ENCODE assay signal across 9 cellular contexts in the genomic region with DNA sequence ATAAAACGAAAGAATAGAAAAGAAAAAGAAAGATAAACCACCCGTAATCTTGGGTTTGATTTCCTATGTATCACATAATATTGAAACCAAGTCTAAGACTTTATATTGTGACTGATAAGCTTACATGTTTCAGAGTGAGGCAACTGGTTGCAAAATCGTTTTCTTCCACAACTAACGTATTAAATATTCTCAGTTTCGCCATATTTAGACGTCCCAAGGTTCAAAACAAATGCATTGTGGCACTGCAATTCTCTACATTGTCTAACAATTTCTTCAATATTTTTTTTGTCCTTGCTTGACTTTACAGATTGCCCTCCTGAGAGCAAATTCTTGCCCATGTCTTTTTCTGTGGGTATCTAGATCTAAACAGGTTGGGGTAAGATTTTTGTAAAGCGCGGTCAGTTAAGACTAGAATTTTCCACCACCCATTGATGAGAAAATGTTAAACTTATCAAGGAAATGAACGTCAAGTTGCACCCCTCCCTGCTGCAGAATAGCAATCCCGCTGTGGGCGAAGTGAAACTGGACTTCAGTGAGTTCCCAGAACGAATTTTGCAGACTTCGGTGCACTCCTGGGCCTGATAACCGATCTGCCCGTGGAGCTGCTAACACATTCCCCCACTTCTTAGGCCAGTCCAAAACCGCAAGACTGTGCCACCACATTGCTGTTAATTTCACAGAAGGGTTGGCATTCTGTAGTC. TPM values are rescaled to one million over a fixed set of nuclear protein-coding genes. Genes with fewer than 3 reads are reported as not detected.
DNase-seq lines count a peak whose midpoint lies in the region; ATAC-seq, FAIRE-seq and TF ChIP-seq lines count a peak whose summit lies in the region.
"Had no signal": no experiment of that assay in that cellular context is flagged by ENCODE, and none has a peak within 500 bp of the region (broad histone marks: within the 10 kb centered on the region; RNA-seq: fewer than 3 reads in every experiment).

No MANE protein-coding gene starts in this region.

- no peaks in the 10 kb centered on the region for H3K9me3 Mint-ChIP-seq in nephron

- peak overlapping the region; percentile 91 for H3K4me3 ChIP-seq in BE2C (ENCODE audit: low read depth, low read length)
- H3K4me3 ChIP-seq in NB4 (ENCODE audit: low read depth, low read length): peak overlapping the region; percentile 39
- peak overlapping the region; percentile 30 for H3K4me3 ChIP-seq in endocrine pancreas (ENCODE audit: control insufficient read depth, insufficient read depth, low read length)

- H3K36me3 ChIP-seq in BE2C (peaks cover 64% of the 10 kb centered on the region), endocrine pancreas (ENCODE audit: control insufficient read depth, insufficient read depth, low read length) (peaks cover 2% of the 10 kb centered on the region)

- no peak for FAIRE-seq in HTR-8/SVneo (lab: Jason Lieb, UNC)

- peak overlapping the region; percentile 97 to 98 (median 97) for H3K27ac Mint-ChIP-seq in nephron

- TF ChIP-seq CTCF in BE2C (IDR thresholded peaks at IDR 0.05; ENCODE audit: low read depth, low read length) (no peak), NB4 (IDR thresholded peaks at IDR 0.05; ENCODE audit: low read depth, low read length) (no peak), nephron (IDR thresholded peaks at IDR 0.05; ENCODE audit: unreplicated experiment in 3 of 3) (no peak)

- DNase-seq in BE2C: no peak
- DNase-seq in NB4 (ENCODE audit: low read depth): peak; percentile 25
- DNase-seq in NCI-H526 treated with DMSO at 0.1 percent for 48 hours (lab: John Stamatoyannopoulos, UW): no peak
- DNase-seq in HTR-8/SVneo (ENCODE audit: insufficient read length, low spot score): no peak
- DNase-seq: DND-41 had no signal

- peak overlapping the region; percentile 91 to 98 (median 96) for H3K4me3 Mint-ChIP-seq in nephron

- peaks cover 54% of the 10 kb centered on the region for H3K36me3 Mint-ChIP-seq in nephron (ENCODE audit: low read depth)

- no peak overlapping the region for H3K9ac ChIP-seq in endocrine pancreas (ENCODE audit: control insufficient read depth, insufficient read depth, low read length)

- no peaks in the 10 kb centered on the region for H3K27me3 ChIP-seq in BE2C
- H3K27me3 ChIP-seq in endocrine pancreas (ENCODE audit: control insufficient read depth, insufficient read depth, low read length): peaks cover 13% of the 10 kb centered on the region

- no peaks in the 10 kb centered on the region for H3K9me3 ChIP-seq in BE2C
- no peaks in the 10 kb centered on the region for H3K9me3 ChIP-seq in endocrine pancreas (ENCODE audit: control insufficient read depth, low read length)

- H3K4me1 ChIP-seq in BE2C (peaks cover 14% of the 10 kb centered on the region), endocrine pancreas (ENCODE audit: control insufficient read depth, insufficient read depth, low read length) (no peaks in the 10 kb centered on the region)

- no peak for ATAC-seq in GM19395 (IDR thresholded peaks at IDR 0.05; ENCODE audit: unreplicated experiment)
- ATAC-seq in GM18909 (IDR thresholded peaks at IDR 0.05; ENCODE audit: poor library complexity, unreplicated experiment): no peak

- no peak for TF ChIP-seq POLR2A in NB4 (IDR thresholded peaks at IDR 0.05; ENCODE audit: extremely low read depth, insufficient read length)

- H3K4me1 Mint-ChIP-seq in nephron: peaks cover 56% of the 10 kb centered on the region

- peaks cover 91% of the 10 kb centered on the region for H3K27me3 Mint-ChIP-seq in nephron (ENCODE audit: low read depth)

RNA-seq across cellular contexts. Expression of a gene that starts 2.7 kb away (rescaled TPM):
- polyA plus RNA-seq in BE2C (2012; ENCODE audit: insufficient read depth, insufficient read length, low read depth): 60.5 TPM

Comparison
In these comparisons a context has a peak if more than half of its experiments do, and no peak if none do; other contexts are left out.
1. H3K4me3 ChIP-seq: peak in every context shown above with its lines; median percentile 91 in BE2C; 39 in NB4; 30 in endocrine pancreas.